ENCODE assay signal across 19 cellular contexts in the genomic region with DNA sequence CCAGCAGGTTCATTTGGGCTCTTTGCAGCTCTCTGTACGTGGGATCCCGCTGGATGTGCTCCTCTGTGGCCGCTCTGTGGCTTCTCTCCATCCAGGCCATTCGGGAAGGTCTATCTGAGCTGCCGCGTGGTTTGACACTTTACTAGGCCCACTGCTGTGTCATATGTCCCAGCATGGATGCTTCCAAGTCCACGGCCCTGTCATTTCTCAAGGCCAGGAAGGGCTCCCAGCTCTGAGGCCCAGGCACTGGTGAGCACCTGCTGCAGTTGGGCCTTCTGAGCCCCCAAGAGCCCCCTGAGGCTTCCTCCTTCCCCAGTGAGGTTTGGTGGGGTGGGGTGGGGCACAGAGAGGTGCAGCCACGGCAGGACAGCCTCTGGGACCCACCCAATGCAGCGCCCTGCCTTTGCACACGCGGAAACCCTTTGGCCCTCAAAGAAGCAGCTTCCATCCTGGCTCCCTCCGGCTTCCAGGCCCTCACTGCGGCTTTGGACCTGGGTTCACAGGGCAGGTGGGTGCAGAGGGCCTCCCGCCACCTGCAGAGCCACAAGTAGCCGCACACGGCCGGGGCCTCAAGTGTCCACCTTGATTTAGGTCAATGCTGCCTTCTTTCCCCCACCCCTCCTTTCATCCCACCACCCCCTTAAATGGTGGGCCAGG. TPM values are rescaled to one million over a fixed set of nuclear protein-coding genes. Genes with fewer than 3 reads are reported as not detected.
DNase-seq lines count a peak whose midpoint lies in the region; FAIRE-seq and TF ChIP-seq lines count a peak whose summit lies in the region.
"Had no signal": no experiment of that assay in that cellular context is flagged by ENCODE, and none has a peak within 500 bp of the region (broad histone marks: within the 10 kb centered on the region; RNA-seq: fewer than 3 reads in every experiment).

No MANE protein-coding gene starts in this region.

- H3K27me3 ChIP-seq in ovary, result no peaks in the 10 kb centered on the region

- WGBS in ovary, 3 donors, result 87 to 90% (median 89%) methylated on average over 17 of the region's 17 CpGs

- H3K9ac ChIP-seq in kidney (ENCODE audit: low read length in 2 of 2), result no peak overlapping the region
- H3K9ac ChIP-seq: BLaER1, GM23248 had no signal

- DNase-seq in activated effector memory CD4-positive, alpha-beta T cell treated with anti-CD3 and anti-CD28 coated beads, Interleukin-2, amount 50 U/mL, for 16 hours, result peak; percentile 50
- DNase-seq in activated effector memory CD4-positive, alpha-beta T cell treated with Interleukin-2 at 50 U/mL for 16 hours, result no peak
- DNase-seq in kidney (peak; percentile 48), nephron progenitor cell (no peak), ovary (no peak), NCI-H345 (lab: John Stamatoyannopoulos, UW) (no peak)
- DNase-seq in stimulated activated naive CD4-positive, alpha-beta T cell (lab: John Stamatoyannopoulos, UW), result no peak
- DNase-seq: 8988T; AML-193; CD8-positive, alpha-beta memory T cell; GM23248; IMR-90 had no signal

- H3K4me3 ChIP-seq in kidney (ENCODE audit: low read length in 2 of 2) (no peak overlapping the region), ovary (no peak overlapping the region)
- H3K4me3 ChIP-seq: BLaER1, GM12878, GM23248 had no signal

- no peaks in the 10 kb centered on the region for H3K9me3 ChIP-seq in kidney (ENCODE audit: control insufficient read depth in 1 of 2, low read length in 2 of 2)
- no peaks in the 10 kb centered on the region for H3K9me3 ChIP-seq in ovary
- H3K9me3 ChIP-seq: Caco-2 had no signal

- TF ChIP-seq CTCF in kidney (IDR thresholded peaks at IDR 0.05; ENCODE audit: borderline replicate concordance, extremely low read depth, insufficient read depth) (no peak), nephron progenitor cell (IDR thresholded peaks at IDR 0.05) (no peak), ovary (IDR thresholded peaks at IDR 0.05) (no peak)

- H3K36me3 Mint-ChIP-seq in nephron progenitor cell (ENCODE audit: low read depth), result no peaks in the 10 kb centered on the region
- H3K36me3 Mint-ChIP-seq: CD8-positive, alpha-beta memory T cell had no signal

- H3K4me1 Mint-ChIP-seq in nephron progenitor cell, result peaks cover 83% of the 10 kb centered on the region
- H3K4me1 Mint-ChIP-seq: CD8-positive, alpha-beta memory T cell had no signal

- no peak for FAIRE-seq in kidney (lab: Jason Lieb, UNC)
- FAIRE-seq: GM12878, GM18507, H54 had no signal

- H3K4me3 Mint-ChIP-seq in nephron progenitor cell, result no peak overlapping the region
- H3K4me3 Mint-ChIP-seq: CD8-positive, alpha-beta memory T cell had no signal

- no peak for TF ChIP-seq POLR2A in ovary (IDR thresholded peaks at IDR 0.05)

- H3K27ac Mint-ChIP-seq in nephron progenitor cell, result peak overlapping the region; percentile 93
- H3K27ac Mint-ChIP-seq: CD8-positive, alpha-beta memory T cell had no signal

- H3K27me3 Mint-ChIP-seq in nephron progenitor cell (ENCODE audit: low read depth, poor library complexity), result peaks cover 28% of the 10 kb centered on the region

- H3K27ac ChIP-seq in kidney (ENCODE audit: low read depth in 2 of 2, low read length in 2 of 2) (no peak overlapping the region), ovary (no peak overlapping the region)
- H3K27ac ChIP-seq: BLaER1, GM23248 had no signal

- H3K36me3 ChIP-seq in kidney (ENCODE audit: control insufficient read depth in 1 of 2, insufficient read depth in 2 of 2, low read length in 2 of 2) (no peaks in the 10 kb centered on the region), ovary (no peaks in the 10 kb centered on the region)
- H3K36me3 ChIP-seq: BLaER1 had no signal

- peaks cover 7% of the 10 kb centered on the region for H3K9me3 Mint-ChIP-seq in nephron progenitor cell

- H3K4me1 ChIP-seq in kidney (ENCODE audit: control insufficient read depth in 1 of 2, insufficient read depth in 1 of 2, low read depth in 1 of 2, low read length in 2 of 2) (no peaks in the 10 kb centered on the region), ovary (ENCODE audit: insufficient read depth) (no peaks in the 10 kb centered on the region)
- H3K4me1 ChIP-seq: Caco-2 had no signal

- intact Hi-C loops in kidney (cut with DNase I), result no loop called here
- intact Hi-C loops in ovary (cut with DNase I), result no loop called here

- no peak for TF ChIP-seq EP300 in ovary (IDR thresholded peaks at IDR 0.05)

RNA-seq across cellular contexts. Expression of a gene that starts 44.5 kb away (rescaled TPM):
- not detected for total RNA-seq in kidney
- polyA plus RNA-seq in kidney (ENCODE audit: insufficient read depth, low read depth, low replicate concordance), result not detected
- total RNA-seq in ovary, result not detected
- polyA plus RNA-seq in ovary, result not detected
- total RNA-seq: Caco-2; CD8-positive, alpha-beta memory T cell; Daoy; G401; GM12878; GM23248; IMR-90 had no signal
- polyA plus RNA-seq: CD8-positive, alpha-beta memory T cell; GM12878; GM23248; IMR-90 had no signal

Comparison
In these comparisons a context has a peak if more than half of its experiments do, and no peak if none do; other contexts are left out.
1. DNase-seq: peak in activated effector memory CD4-positive, alpha-beta T cell treated with anti-CD3 and anti-CD28 coated beads, Interleukin-2, amount 50 U/mL, for 16 hours (single experiment) and kidney (single experiment); none in activated effector memory CD4-positive, alpha-beta T cell treated with Interleukin-2 at 50 U/mL for 16 hours (single experiment), nephron progenitor cell (single experiment), ovary (0 of 5), stimulated activated naive CD4-positive, alpha-beta T cell (0 of 6) and NCI-H345 (single experiment).